8 cellular contexts compared by ENCODE assay signal in the genomic region with DNA sequence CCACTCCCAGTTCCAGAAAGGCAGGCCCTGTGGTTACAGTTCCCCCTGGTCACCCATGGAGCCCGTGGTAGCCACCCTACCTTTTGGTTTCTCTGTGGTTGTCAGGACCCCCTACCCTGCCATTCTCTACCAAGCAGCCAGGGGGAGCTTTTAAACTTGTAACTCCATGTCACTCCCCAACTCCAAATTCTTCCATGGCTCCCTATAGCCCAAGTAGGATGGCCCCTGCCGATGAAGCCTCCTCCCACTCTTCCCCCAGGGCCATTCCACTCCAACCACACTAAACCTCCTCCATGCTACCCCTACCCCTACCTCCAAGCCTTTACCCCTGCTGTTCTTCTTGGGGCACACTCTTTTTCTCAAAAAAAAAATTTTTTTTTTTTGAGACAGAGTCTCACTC. TPM values are rescaled to one million over a fixed set of nuclear protein-coding genes. Genes with fewer than 3 reads are reported as not detected.
DNase-seq lines count a peak whose midpoint lies in the region; ATAC-seq and TF ChIP-seq lines count a peak whose summit lies in the region.

No MANE protein-coding gene starts in this region.

- peak; percentile 47 for TF ChIP-seq CTCF in natural killer cell (IDR thresholded peaks at IDR 0.05)
- peak in 5 of 7 experiments; percentile 10 to 62 (median 49) for TF ChIP-seq CTCF in stomach (IDR thresholded peaks at IDR 0.05)

- DNase-seq in natural killer cell, result no peak
- no peak for DNase-seq in natural killer cell treated with Interleukin-12 subunit alpha and Interleukin-12 subunit beta and Interleukin-15 and Interleukin-18, amount 100 ng/mL, for 72 hours (ENCODE audit: low spot score)
- DNase-seq in NCI-H446 treated with DMSO at 0.1 percent for 48 hours (lab: John Stamatoyannopoulos, UW), result peak; percentile 5
- peak; percentile 31 for DNase-seq in activated effector memory CD4-positive, alpha-beta T cell treated with Interleukin-2 at 50 U/mL for 16 hours
- peak; percentile 40 to 47 (median 44) for DNase-seq in immature natural killer cell
- DNase-seq in stomach, result no peak

- no peak for ATAC-seq in natural killer cell
- no peak for ATAC-seq in natural killer cell treated with Interleukin-12 subunit alpha and Interleukin-12 subunit beta and Interleukin-15 and Interleukin-18, amount 100 ng/mL, for 72 hours
- no peak for ATAC-seq in HG03469 (IDR thresholded peaks at IDR 0.05; ENCODE audit: unreplicated experiment)
- no peak for ATAC-seq in HG03442 (IDR thresholded peaks at IDR 0.05; ENCODE audit: unreplicated experiment)

- peaks cover 0 to 7% (median 0%) of the 10 kb centered on the region in 3 donors for H3K27me3 ChIP-seq in stomach

- H3K27me3 Mint-ChIP-seq in natural killer cell (ENCODE audit: low read depth in 2 of 2), result no peaks in the 10 kb centered on the region
- no peaks in the 10 kb centered on the region for H3K27me3 Mint-ChIP-seq in natural killer cell treated with Interleukin-12 subunit alpha and Interleukin-12 subunit beta and Interleukin-15 and Interleukin-18, amount 100 ng/mL, for 72 hours
- H3K27me3 Mint-ChIP-seq in immature natural killer cell (ENCODE audit: low read depth in 3 of 3), result peaks cover 0 to 10% (median 2%) of the 10 kb centered on the region in 3 donors

- TF ChIP-seq EP300 in stomach (IDR thresholded peaks at IDR 0.05), result no peak

- intact Hi-C loops in natural killer cell (cut with micrococcal nuclease), result loop anchor here (1.0 kb wide), 1 partner anchor 21 kb away; no protein-coding TSS in a partner anchor
- intact Hi-C loops in stomach (cut with DNase I; ENCODE audit: low total_unique reads), result no loop called here

- no peaks in the 10 kb centered on the region for H3K9me3 ChIP-seq in stomach

- peak overlapping the region; percentile 58 for H3K4me3 Mint-ChIP-seq in natural killer cell
- no peak overlapping the region for H3K4me3 Mint-ChIP-seq in natural killer cell treated with Interleukin-12 subunit alpha and Interleukin-12 subunit beta and Interleukin-15 and Interleukin-18, amount 100 ng/mL, for 72 hours
- peak overlapping the region in 4 of 5 donors; percentile 53 to 79 (median 72) for H3K4me3 Mint-ChIP-seq in immature natural killer cell

- TF ChIP-seq POLR2A in stomach (IDR thresholded peaks at IDR 0.05), result no peak

- peak overlapping the region in 1 of 4 donors; percentile 96 for H3K4me3 ChIP-seq in stomach

- H3K36me3 Mint-ChIP-seq in natural killer cell (no peaks in the 10 kb centered on the region), immature natural killer cell (peaks cover 0 to 4% (median 2%) of the 10 kb centered on the region in 3 donors)
- H3K36me3 Mint-ChIP-seq in natural killer cell treated with Interleukin-12 subunit alpha and Interleukin-12 subunit beta and Interleukin-15 and Interleukin-18, amount 100 ng/mL, for 72 hours, result no peaks in the 10 kb centered on the region

- peaks cover 7 to 9% (median 8%) of the 10 kb centered on the region in 4 donors for H3K36me3 ChIP-seq in stomach

- peaks cover 10 to 47% (median 43%) of the 10 kb centered on the region in 4 donors for H3K4me1 ChIP-seq in stomach

- H3K4me1 Mint-ChIP-seq in natural killer cell (peaks cover 6 to 19% of the 10 kb centered on the region in 2 donors), immature natural killer cell (peaks cover 16% of the 10 kb centered on the region in 2 donors)
- peaks cover 5 to 19% of the 10 kb centered on the region in 2 donors for H3K4me1 Mint-ChIP-seq in natural killer cell treated with Interleukin-12 subunit alpha and Interleukin-12 subunit beta and Interleukin-15 and Interleukin-18, amount 100 ng/mL, for 72 hours (ENCODE audit: low read depth in 2 of 2)

- H3K27ac Mint-ChIP-seq in natural killer cell (peak overlapping the region; percentile 86 to 88), immature natural killer cell (peak overlapping the region in 4 of 6 donors; percentile 48 to 86 (median 70))
- peak overlapping the region in 1 of 2 donors; percentile 14 for H3K27ac Mint-ChIP-seq in natural killer cell treated with Interleukin-12 subunit alpha and Interleukin-12 subunit beta and Interleukin-15 and Interleukin-18, amount 100 ng/mL, for 72 hours

- H3K9me3 Mint-ChIP-seq in natural killer cell (no peaks in the 10 kb centered on the region), immature natural killer cell (peaks cover 0 to 2% (median 0%) of the 10 kb centered on the region in 6 donors)
- no peaks in the 10 kb centered on the region for H3K9me3 Mint-ChIP-seq in natural killer cell treated with Interleukin-12 subunit alpha and Interleukin-12 subunit beta and Interleukin-15 and Interleukin-18, amount 100 ng/mL, for 72 hours

- WGBS in stomach, 5 donors, result 49 to 67% (median 57%) methylated on average over 2 of the region's 2 CpGs

- peak overlapping the region in 4 of 5 donors; percentile 89 to 94 (median 92) for H3K27ac ChIP-seq in stomach

RNA-seq across cellular contexts. Expression of gene S1PR2, which starts 2.2 kb away (rescaled TPM):
- 10 to 100 TPM in 1 of 3 donors, 1 to 10 TPM in 2; 6.8 to 12.6 (median 9.5) TPM for total RNA-seq in natural killer cell
- 1 to 10 TPM; 6.2 to 6.5 TPM for total RNA-seq in natural killer cell treated with Interleukin-12 subunit alpha and Interleukin-12 subunit beta and Interleukin-15 and Interleukin-18, amount 100 ng/mL, for 72 hours
- polyA plus RNA-seq in immature natural killer cell, result 1 to 10 TPM in 2 of 3 donors, under 1 TPM in 1; 0.79 to 2.7 (median 1.4) TPM
- 10 to 100 TPM in 1 of 5 donors, 1 to 10 TPM in 1, under 1 TPM in 2, not detected in 1; 0.29 to 11.7 (median 5.1) TPM for total RNA-seq in stomach
- polyA plus RNA-seq in stomach, result 1 to 10 TPM; 2.4 to 2.9 (median 2.7) TPM

RNA-seq across cellular contexts. Expression of gene MRPL4, which starts 23.1 kb away (rescaled TPM):
- 10 to 100 TPM; 34.5 to 41.6 (median 40.2) TPM for total RNA-seq in natural killer cell
- 100 to 1,000 TPM in 1 of 2 donors, 10 to 100 TPM in 1; 79.1 to 140 TPM for total RNA-seq in natural killer cell treated with Interleukin-12 subunit alpha and Interleukin-12 subunit beta and Interleukin-15 and Interleukin-18, amount 100 ng/mL, for 72 hours
- polyA plus RNA-seq in immature natural killer cell, result 10 to 100 TPM; 24.3 to 42.6 (median 27.1) TPM
- total RNA-seq in stomach, result 100 to 1,000 TPM in 1 of 5 donors, 10 to 100 TPM in 4; 16.1 to 314 (median 58.4) TPM
- polyA plus RNA-seq in stomach, result 10 to 100 TPM; 48.7 to 53.1 (median 51.8) TPM

RNA-seq across cellular contexts. Expression of gene DNMT1, which starts 34.2 kb away (rescaled TPM):
- 100 to 1,000 TPM; 266 to 323 (median 275) TPM for total RNA-seq in natural killer cell
- total RNA-seq in natural killer cell treated with Interleukin-12 subunit alpha and Interleukin-12 subunit beta and Interleukin-15 and Interleukin-18, amount 100 ng/mL, for 72 hours, result 100 to 1,000 TPM; 322 to 576 TPM
- 100 to 1,000 TPM in 1 of 3 donors, 10 to 100 TPM in 2; 21.8 to 162 (median 43.3) TPM for polyA plus RNA-seq in immature natural killer cell
- total RNA-seq in stomach, result 10 to 100 TPM; 32.1 to 92.0 (median 58.9) TPM
- polyA plus RNA-seq in stomach, result 10 to 100 TPM; 16.6 to 29.3 (median 23.2) TPM

RNA-seq across cellular contexts. Expression of gene ICAM1, which starts 42.0 kb away (rescaled TPM):
- total RNA-seq in natural killer cell (10 to 100 TPM; 33.1 to 73.7 (median 56.5) TPM), stomach (10 to 100 TPM in 2 of 5 donors, 1 to 10 TPM in 3; 2.3 to 15.6 (median 8.7) TPM)
- total RNA-seq in natural killer cell treated with Interleukin-12 subunit alpha and Interleukin-12 subunit beta and Interleukin-15 and Interleukin-18, amount 100 ng/mL, for 72 hours, result 100 to 1,000 TPM; 106 to 264 TPM
- polyA plus RNA-seq in immature natural killer cell (10 to 100 TPM in 2 of 3 donors, 1 to 10 TPM in 1; 9.9 to 18.4 (median 18.0) TPM), stomach (1 to 10 TPM; 7.9 to 9.5 (median 8.8) TPM)

RNA-seq across cellular contexts. Expression of gene ICAM4, which starts 57.8 kb away (rescaled TPM):
- total RNA-seq in natural killer cell, result 1 to 10 TPM; 1.3 to 3.6 (median 3.0) TPM
- 1 to 10 TPM; 1.4 to 2.1 TPM for total RNA-seq in natural killer cell treated with Interleukin-12 subunit alpha and Interleukin-12 subunit beta and Interleukin-15 and Interleukin-18, amount 100 ng/mL, for 72 hours
- polyA plus RNA-seq in immature natural killer cell, result 1 to 10 TPM in 1 of 3 donors, under 1 TPM in 1, not detected in 1; 0.63 to 1.1 TPM
- total RNA-seq in stomach, result 1 to 10 TPM in 1 of 5 donors, not detected in 4; 1.9 TPM
- under 1 TPM in 2 of 3 donors, not detected in 1; 0.56 to 0.85 TPM for polyA plus RNA-seq in stomach

Comparison
In these comparisons a context has a peak if more than half of its experiments do, and no peak if none do; other contexts are left out.
1. DNase-seq: peak in NCI-H446 treated with DMSO at 0.1 percent for 48 hours (single experiment), activated effector memory CD4-positive, alpha-beta T cell treated with Interleukin-2 at 50 U/mL for 16 hours (single experiment) and immature natural killer cell (3 of 3); none in natural killer cell (single experiment), natural killer cell treated with Interleukin-12 subunit alpha and Interleukin-12 subunit beta and Interleukin-15 and Interleukin-18, amount 100 ng/mL, for 72 hours (single experiment) and stomach (single experiment).